In the genomic region with DNA sequence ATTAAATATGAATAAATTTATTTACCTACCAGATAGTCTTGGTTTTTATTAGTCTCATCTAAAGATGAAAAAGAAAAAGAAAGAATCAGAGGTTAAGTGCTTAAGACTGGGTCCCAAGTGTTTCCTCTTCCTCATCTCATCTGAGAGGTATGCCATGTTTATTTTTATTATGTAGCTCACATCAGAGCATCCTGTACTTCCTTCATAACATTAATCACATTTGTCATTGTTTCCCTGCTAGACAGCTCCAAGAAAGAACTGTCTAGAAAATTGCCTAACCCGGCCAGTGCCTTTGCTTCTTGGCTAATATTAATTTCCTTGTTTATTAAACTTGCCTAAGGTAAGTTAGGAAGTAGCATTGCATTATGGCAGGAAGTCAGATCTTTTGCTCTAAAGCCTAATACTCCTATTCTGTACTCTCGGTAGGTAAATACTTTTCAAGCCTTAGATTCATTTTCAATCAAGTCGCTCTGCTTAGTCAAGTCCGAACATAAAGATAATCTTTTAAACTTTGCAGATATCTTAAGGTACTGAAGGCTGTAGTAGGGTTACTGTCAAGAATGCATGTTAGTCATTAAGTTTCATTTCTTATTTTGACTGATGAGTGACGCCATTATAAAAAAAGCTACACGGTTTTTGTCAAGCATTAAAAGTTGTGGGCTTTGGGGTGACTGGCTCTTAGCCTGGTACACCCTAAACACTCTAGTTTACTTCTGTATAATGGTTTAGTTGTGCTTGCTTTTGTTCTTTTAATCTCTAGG, we compare ENCODE assay signal across 17 cellular contexts. TPM values are rescaled to one million over a fixed set of nuclear protein-coding genes. Genes with fewer than 3 reads are reported as not detected.
DNase-seq lines count a peak whose midpoint lies in the region; ATAC-seq and TF ChIP-seq lines count a peak whose summit lies in the region.
"Had no signal": no experiment of that assay in that cellular context is flagged by ENCODE, and none has a peak within 500 bp of the region (broad histone marks: within the 10 kb centered on the region; RNA-seq: fewer than 3 reads in every experiment).

No MANE protein-coding gene starts in this region.

- no peak for TF ChIP-seq POLR2A in testis (IDR thresholded peaks at IDR 0.05)

- H3K4me1 ChIP-seq in ascending aorta, result peaks cover 0 to 2% of the 10 kb centered on the region in 2 donors
- H3K4me1 ChIP-seq in testis, result no peaks in the 10 kb centered on the region
- H3K4me1 ChIP-seq: A549 had no signal

- TF ChIP-seq CTCF in ascending aorta (IDR thresholded peaks at IDR 0.05) (no peak), testis (IDR thresholded peaks at IDR 0.05) (no peak), RWPE1 (conservative IDR thresholded peaks at IDR 0.05; ENCODE audit: low read depth) (no peak)

- POLR2A ChIA-PET in RWPE1 (lab: Yijun Ruan, JAX; ENCODE audit: low non-redundant PET), result no interaction called here

- H3K9me3 Mint-ChIP-seq in activated CD4-positive, alpha-beta T cell treated with anti-CD3 and anti-CD28 coated beads, Interleukin-2, amount 10 ng/mL, durations not matched to agents 24 days and 14 days, result peaks cover 11% of the 10 kb centered on the region
- peaks cover 10% of the 10 kb centered on the region for H3K9me3 Mint-ChIP-seq in activated naive CD8-positive, alpha-beta T cell treated with anti-CD3 and anti-CD28 coated beads, Interleukin-2, amount 50 U/mL, for 24 hours

- no peak for DNase-seq in activated CD4-positive, alpha-beta T cell treated with anti-CD3 and anti-CD28 coated beads, Interleukin-2, amount 10 ng/mL, durations not matched to agents 24 days and 14 days
- DNase-seq in activated CD4-positive, alpha-beta T cell treated with anti-CD3 and anti-CD28 coated beads for 4 hours, result no peak
- DNase-seq in HCEC 1CT, result peak; percentile 78
- no peak for DNase-seq in activated naive CD8-positive, alpha-beta T cell treated with anti-CD3 and anti-CD28 coated beads, Interleukin-2, amount 50 U/mL, for 24 hours
- DNase-seq in kidney glomerular epithelial cell (lab: John Stamatoyannopoulos, UW), result peak; percentile 34
- DNase-seq in ascending aorta (ENCODE audit: low spot score in 2 of 2), result no peak
- no peak for DNase-seq in testis
- DNase-seq in RWPE1 (ENCODE audit: low spot score), result no peak
- DNase-seq: DMS 273 treated with DMSO at 0.1 percent for 48 hours, NCI-H1092 treated with DMSO at 0.1 percent for 48 hours, NCI-H524 treated with DMSO at 0.1 percent for 48 hours, trophoblast cell had no signal

- peak overlapping the region; percentile 41 for H3K4me3 Mint-ChIP-seq in activated CD4-positive, alpha-beta T cell treated with anti-CD3 and anti-CD28 coated beads, Interleukin-2, amount 10 ng/mL, durations not matched to agents 24 days and 14 days
- H3K4me3 Mint-ChIP-seq in activated naive CD8-positive, alpha-beta T cell treated with anti-CD3 and anti-CD28 coated beads, Interleukin-2, amount 50 U/mL, for 24 hours, result no peak overlapping the region
- H3K4me3 Mint-ChIP-seq: nephron had no signal

- ATAC-seq in activated naive CD8-positive, alpha-beta T cell treated with anti-CD3 and anti-CD28 coated beads, Interleukin-2, amount 50 U/mL, for 24 hours, result peak; percentile 89
- ATAC-seq: A549, Right ventricle myocardium inferior, sciatic nerve had no signal

- H3K36me3 ChIP-seq in ascending aorta, result peaks cover 10 to 25% of the 10 kb centered on the region in 2 donors
- no peaks in the 10 kb centered on the region for H3K36me3 ChIP-seq in testis (ENCODE audit: low read depth, missing control alignments)

- H3K9me3 ChIP-seq in ascending aorta (peaks cover 0 to 13% of the 10 kb centered on the region in 2 donors), testis (no peaks in the 10 kb centered on the region)

- 87 to 94% methylated on average over 6 of the region's 6 CpGs for WGBS in testis, 2 donors

- intact Hi-C loops in activated CD4-positive, alpha-beta T cell treated with anti-CD3 and anti-CD28 coated beads, Interleukin-2, amount 10 ng/mL, durations not matched to agents 24 days and 14 days (cut with micrococcal nuclease), result loop anchor here (5.0 kb wide), 1 partner anchor 45 kb away; a partner anchor contains a TSS
- intact Hi-C loops in ascending aorta (cut with DNase I), result no loop called here
- intact Hi-C loops in testis (cut with DNase I; ENCODE audit: low total_unique reads), result no loop called here

- no peaks in the 10 kb centered on the region for H3K27me3 Mint-ChIP-seq in activated CD4-positive, alpha-beta T cell treated with anti-CD3 and anti-CD28 coated beads, Interleukin-2, amount 10 ng/mL, durations not matched to agents 24 days and 14 days
- no peaks in the 10 kb centered on the region for H3K27me3 Mint-ChIP-seq in activated naive CD8-positive, alpha-beta T cell treated with anti-CD3 and anti-CD28 coated beads, Interleukin-2, amount 50 U/mL, for 24 hours

- CTCF ChIA-PET in RWPE1 (lab: Yijun Ruan, JAX), result interaction anchor here (1.2 kb wide), 1 partner anchor 23 kb away, joined by 3 read pairs; no protein-coding TSS in a partner anchor

- no peaks in the 10 kb centered on the region for H3K27me3 ChIP-seq in ascending aorta
- no peaks in the 10 kb centered on the region for H3K27me3 ChIP-seq in testis

- no peak overlapping the region for H3K4me3 ChIP-seq in ascending aorta
- no peak overlapping the region for H3K4me3 ChIP-seq in testis
- H3K4me3 ChIP-seq: A549, coronary artery had no signal

- H3K27ac ChIP-seq in ascending aorta, result no peak overlapping the region
- no peak overlapping the region for H3K27ac ChIP-seq in testis
- no peak overlapping the region for H3K27ac ChIP-seq in RWPE1
- H3K27ac ChIP-seq: A549, coronary artery had no signal

- peaks cover 37% of the 10 kb centered on the region for H3K36me3 Mint-ChIP-seq in activated CD4-positive, alpha-beta T cell treated with anti-CD3 and anti-CD28 coated beads, Interleukin-2, amount 10 ng/mL, durations not matched to agents 24 days and 14 days (ENCODE audit: low read depth)
- H3K36me3 Mint-ChIP-seq in activated naive CD8-positive, alpha-beta T cell treated with anti-CD3 and anti-CD28 coated beads, Interleukin-2, amount 50 U/mL, for 24 hours (ENCODE audit: low read depth), result peaks cover 41% of the 10 kb centered on the region

- peaks cover 9% of the 10 kb centered on the region for H3K4me1 Mint-ChIP-seq in activated CD4-positive, alpha-beta T cell treated with anti-CD3 and anti-CD28 coated beads, Interleukin-2, amount 10 ng/mL, durations not matched to agents 24 days and 14 days
- H3K4me1 Mint-ChIP-seq in activated naive CD8-positive, alpha-beta T cell treated with anti-CD3 and anti-CD28 coated beads, Interleukin-2, amount 50 U/mL, for 24 hours, result peaks cover 30% of the 10 kb centered on the region
- H3K4me1 Mint-ChIP-seq: nephron had no signal

- H3K27ac Mint-ChIP-seq in activated CD4-positive, alpha-beta T cell treated with anti-CD3 and anti-CD28 coated beads, Interleukin-2, amount 10 ng/mL, durations not matched to agents 24 days and 14 days, result peak overlapping the region; percentile 66
- H3K27ac Mint-ChIP-seq in activated naive CD8-positive, alpha-beta T cell treated with anti-CD3 and anti-CD28 coated beads, Interleukin-2, amount 50 U/mL, for 24 hours, result no peak overlapping the region
- H3K27ac Mint-ChIP-seq: nephron had no signal

RNA-seq across cellular contexts. Expression of a gene that starts 47.4 kb away (rescaled TPM):
- total RNA-seq in activated CD4-positive, alpha-beta T cell treated with anti-CD3 and anti-CD28 coated beads, Interleukin-2, amount 10 ng/mL, durations not matched to agents 24 days and 14 days, result 29.4 and 31.0 TPM in 2 replicates
- total RNA-seq in ascending aorta (29.6 TPM), testis (10 to 100 TPM; 61.0 to 66.2 TPM)
- polyA plus RNA-seq in testis (ENCODE audit: insufficient read depth, low read depth, low replicate concordance), result 55.8 TPM

Comparison
In these comparisons a context has a peak if more than half of its experiments do, and no peak if none do; other contexts are left out.
1. DNase-seq: peak in HCEC 1CT (single experiment) and kidney glomerular epithelial cell (single experiment); none in activated CD4-positive, alpha-beta T cell treated with anti-CD3 and anti-CD28 coated beads, Interleukin-2, amount 10 ng/mL, durations not matched to agents 24 days and 14 days (single experiment), activated CD4-positive, alpha-beta T cell treated with anti-CD3 and anti-CD28 coated beads for 4 hours (0 of 2), activated naive CD8-positive, alpha-beta T cell treated with anti-CD3 and anti-CD28 coated beads, Interleukin-2, amount 50 U/mL, for 24 hours (single experiment), ascending aorta (0 of 2), testis (single experiment) and RWPE1 (single experiment).